24 cellular contexts compared by ENCODE assay signal in genomic region chr10:84517455-84518046, GRCh38.
"Had no signal": no experiment of that assay in that cellular context is flagged by ENCODE, and none has a peak within 500 bp of the region (broad histone marks: within the 10 kb centered on the region; RNA-seq: fewer than 3 reads in every experiment).

No MANE protein-coding gene starts in this region.

- H3K4me1 Mint-ChIP-seq: activated naive CD8-positive, alpha-beta T cell treated with anti-CD3 and anti-CD28 coated beads for 36 hours; T-cell had no signal

- H3K27ac Mint-ChIP-seq: activated CD8-positive, alpha-beta T cell treated with anti-CD3 and anti-CD28 coated beads for 36 hours; activated naive CD4-positive, alpha-beta T cell treated with anti-CD3 and anti-CD28 coated beads for 36 hours; activated naive CD8-positive, alpha-beta T cell treated with anti-CD3 and anti-CD28 coated beads for 36 hours had no signal

- H3K9me3 Mint-ChIP-seq: activated CD8-positive, alpha-beta T cell treated with anti-CD3 and anti-CD28 coated beads for 36 hours; activated naive CD4-positive, alpha-beta T cell treated with anti-CD3 and anti-CD28 coated beads for 36 hours; activated naive CD8-positive, alpha-beta T cell treated with anti-CD3 and anti-CD28 coated beads for 36 hours; T-cell had no signal

- DNase-seq: activated CD4-positive, alpha-beta T cell treated with anti-CD3 and anti-CD28 coated beads for 4 hours; activated CD8-positive, alpha-beta memory T cell treated with anti-CD3 and anti-CD28 coated beads, Interleukin-2, amount 50 U/mL, for 48 hours; activated CD8-positive, alpha-beta T cell treated with anti-CD3 and anti-CD28 coated beads for 36 hours; activated gamma-delta T cell; activated naive CD4-positive, alpha-beta T cell treated with anti-CD3 and anti-CD28 coated beads for 36 hours; activated naive CD8-positive, alpha-beta T cell treated with anti-CD3 and anti-CD28 coated beads for 36 hours; activated T-cell treated with anti-CD3 and anti-CD28 coated beads, Interleukin-2, amount 50 U/mL, for 1 hour; adrenal gland; anterior cingulate cortex; caudate nucleus; KG1; NCI-H1092; NCI-H1930; NCI-H2107; NCI-H2227 treated with DMSO at 0.1 percent for 48 hours; NCI-H446 treated with DMSO at 0.1 percent for 48 hours; NCI-H524 treated with DMSO at 0.1 percent for 48 hours; NK-92 treated with Interleukin-12 subunit alpha and Interleukin-12 subunit beta, amount 100 ng/mL, for 24 hours; OCI-M1; RPMI8226; T-cell had no signal

- ATAC-seq: activated CD8-positive, alpha-beta T cell treated with anti-CD3 and anti-CD28 coated beads for 36 hours; Panc1; Right ventricle myocardium inferior; T-cell had no signal

- H3K27me3 Mint-ChIP-seq: activated CD8-positive, alpha-beta T cell treated with anti-CD3 and anti-CD28 coated beads for 36 hours; activated naive CD8-positive, alpha-beta T cell treated with anti-CD3 and anti-CD28 coated beads for 36 hours; T-cell had no signal

- H3K9me3 ChIP-seq: adrenal gland, breast epithelium had no signal

- H3K4me3 Mint-ChIP-seq: activated CD8-positive, alpha-beta T cell treated with anti-CD3 and anti-CD28 coated beads for 36 hours; activated naive CD4-positive, alpha-beta T cell treated with anti-CD3 and anti-CD28 coated beads for 36 hours; activated naive CD8-positive, alpha-beta T cell treated with anti-CD3 and anti-CD28 coated beads for 36 hours; T-cell had no signal
